Comparison of ENCODE assay signal across 22 cellular contexts in the genomic region with DNA sequence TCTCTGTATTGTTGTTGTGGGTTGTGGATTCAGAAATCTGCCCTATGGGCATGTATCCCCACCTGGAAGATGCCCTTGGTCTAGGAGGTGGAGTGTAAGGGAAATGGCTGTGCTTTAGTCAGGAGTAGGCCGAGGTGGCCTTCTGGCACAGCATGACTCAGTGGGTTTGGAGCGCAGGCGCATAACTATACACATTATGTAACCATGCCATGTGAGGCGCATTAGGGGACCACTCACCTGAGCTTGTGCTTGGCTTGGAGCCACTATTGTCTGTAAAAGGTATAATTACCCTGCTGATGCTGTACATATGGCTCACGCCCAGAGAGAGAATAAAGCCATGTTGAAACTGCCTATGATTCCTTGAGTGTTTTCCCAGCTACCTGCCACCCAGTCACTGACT. TPM values are rescaled to one million over a fixed set of nuclear protein-coding genes. Genes with fewer than 3 reads are reported as not detected.
A peak's percentile ranks its signal among the peaks of the same experiment; 100 is the strongest.
DNase-seq lines count a peak whose midpoint lies in the region; ATAC-seq and TF ChIP-seq lines count a peak whose summit lies in the region.
"Had no signal": no experiment of that assay in that cellular context is flagged by ENCODE, and none has a peak within 500 bp of the region (broad histone marks: within the 10 kb centered on the region; RNA-seq: fewer than 3 reads in every experiment).

No MANE protein-coding gene starts in this region.

- H3K27ac ChIP-seq in mammary epithelial cell (ENCODE audit: insufficient read depth, low read depth, low read length), result peak overlapping the region; percentile 66
- H3K27ac ChIP-seq in neural progenitor cell, result no peak overlapping the region
- H3K27ac ChIP-seq: gastrocnemius medialis, left ventricle myocardium inferior, Peyer's patch, tibial nerve had no signal

- no peak overlapping the region for H2AFZ ChIP-seq in mammary epithelial cell (ENCODE audit: low read depth, low read length)
- no peak overlapping the region for H2AFZ ChIP-seq in neural progenitor cell (replicated peaks)

- in situ Hi-C loops in mammary epithelial cell (cut with MboI; ENCODE audit: low sequenced_read_pairs in 2 of 2), result no loop called here

- ATAC-seq in GM19397 (IDR thresholded peaks at IDR 0.05; ENCODE audit: unreplicated experiment), result no peak
- ATAC-seq: gastrocnemius medialis; stimulated activated naive B cell treated with anti-CD40 and anti-IgM and Interleukin-4, amounts not matched to agents 10 μg/mL and 1 μg/mL and 100 μg/mL, for 72 hours had no signal

- dilution Hi-C loops in mammary epithelial cell (cut with HindIII; ENCODE audit: low sequenced_read_pairs), result loop anchor here (5.0 kb wide), 1 partner anchor 99 kb away; no protein-coding TSS in a partner anchor

- intact Hi-C loops in mammary epithelial cell (cut with micrococcal nuclease), result no loop called here

- no peak overlapping the region for H3K4me3 Mint-ChIP-seq in HFFc6
- no peak overlapping the region for H3K4me3 Mint-ChIP-seq in neural progenitor cell
- H3K4me3 Mint-ChIP-seq: H9; stimulated activated naive B cell treated with anti-CD40 and anti-IgM and Interleukin-4, amounts not matched to agents 10 μg/mL and 1 μg/mL and 100 μg/mL, for 72 hours had no signal

- H3K4me3 ChIP-seq in mammary epithelial cell (replicated peaks in 1 of 3; ENCODE audit: insufficient read depth in 1 of 3, low read depth in 2 of 3, low read length in 3 of 3) (no peak overlapping the region), neural progenitor cell (no peak overlapping the region)
- H3K4me3 ChIP-seq: gastrocnemius medialis, left ventricle myocardium inferior, Peyer's patch, tibial nerve had no signal

- DNase-seq in activated CD4-positive, alpha-beta T cell treated with anti-CD3 and anti-CD28 coated beads for 48 hours, result peak; percentile 41
- DNase-seq in activated CD4-positive, alpha-beta T cell treated with anti-CD3 and anti-CD28 coated beads, Interleukin-2, amount 50 U/mL, for 4 hours, result no peak
- DNase-seq in HFFc6 (no peak), mammary epithelial cell (peak; percentile 62), neural progenitor cell (ENCODE audit: low spot score) (peak; percentile 47), DMS153 treated with DMSO at 0.1 percent for 48 hours (lab: John Stamatoyannopoulos, UW; ENCODE audit: unreplicated experiment) (no peak), mucosa of gallbladder (ENCODE audit: low spot score) (no peak)
- DNase-seq: activated CD4-positive, CD25-positive, alpha-beta regulatory T cell treated with anti-CD3 and anti-CD28 coated beads, Interleukin-2, amount 50 U/mL, for 72 hours; gastrocnemius medialis; H9; left ventricle myocardium inferior; MV-4-11; NCI-H2107; NCI-H774; Peyer's patch; SK-N-SH; stimulated activated naive B cell treated with anti-CD40 and anti-IgM and Interleukin-4, amounts not matched to agents 10 μg/mL and 1 μg/mL and 100 μg/mL, for 72 hours; T1000 had no signal

- peaks cover 11% of the 10 kb centered on the region for H3K9me3 ChIP-seq in mammary epithelial cell (replicated peaks; ENCODE audit: insufficient read depth, low read length)
- no peaks in the 10 kb centered on the region for H3K9me3 ChIP-seq in neural progenitor cell (ENCODE audit: low read depth)
- H3K9me3 ChIP-seq: gastrocnemius medialis, left ventricle myocardium inferior, SK-N-SH had no signal

- H3K4me1 Mint-ChIP-seq in HFFc6 (ENCODE audit: low read depth), result peaks cover 52% of the 10 kb centered on the region
- H3K4me1 Mint-ChIP-seq in neural progenitor cell, result no peaks in the 10 kb centered on the region

- H3K36me3 ChIP-seq in mammary epithelial cell (ENCODE audit: insufficient read depth, low read length), result no peaks in the 10 kb centered on the region
- H3K36me3 ChIP-seq in neural progenitor cell, result no peaks in the 10 kb centered on the region
- H3K36me3 ChIP-seq: gastrocnemius medialis, left ventricle myocardium inferior, Peyer's patch, tibial nerve had no signal

- H3K4me2 ChIP-seq in mammary epithelial cell (ENCODE audit: insufficient read depth, low read depth, low read length) (no peak overlapping the region), neural progenitor cell (no peak overlapping the region)
- H3K4me2 ChIP-seq: SK-N-SH had no signal

- 51% methylated on average over 5 of the region's 5 CpGs for WGBS in mammary epithelial cell (ENCODE audit: low coverage, missing lambda C conversion rate)

- peaks cover 44% of the 10 kb centered on the region for H3K4me1 ChIP-seq in mammary epithelial cell (ENCODE audit: insufficient read depth, low read length)
- H3K4me1 ChIP-seq in neural progenitor cell, result no peaks in the 10 kb centered on the region
- H3K4me1 ChIP-seq: gastrocnemius medialis, Peyer's patch had no signal

- H3K9me3 Mint-ChIP-seq in HFFc6, result no peaks in the 10 kb centered on the region
- H3K9me3 Mint-ChIP-seq in neural progenitor cell, result peaks cover 57% of the 10 kb centered on the region

- H4K20me1 ChIP-seq in mammary epithelial cell (ENCODE audit: insufficient read depth, low read length) (no peaks in the 10 kb centered on the region), neural progenitor cell (ENCODE audit: low read depth) (no peaks in the 10 kb centered on the region)

- no peak for TF ChIP-seq CTCF in HFFc6 (IDR thresholded peaks at IDR 0.05)
- no peak for TF ChIP-seq CTCF in mammary epithelial cell (conservative IDR thresholded peaks at IDR 0.05 in 1 of 2, IDR thresholded peaks at IDR 0.05 in 1 of 2; ENCODE audit: extremely low read depth in 1 of 2, insufficient read depth in 1 of 2, low read depth in 1 of 2, low read length in 2 of 2)
- no peak for TF ChIP-seq CTCF in neural progenitor cell (IDR thresholded peaks at IDR 0.05)

- H3K27me3 Mint-ChIP-seq in HFFc6 (ENCODE audit: insufficient read depth) (peaks cover 5% of the 10 kb centered on the region), neural progenitor cell (ENCODE audit: insufficient read depth, low read depth) (peaks cover 3% of the 10 kb centered on the region)

- H3K9ac ChIP-seq in mammary epithelial cell (ENCODE audit: insufficient read depth, low read length) (no peak overlapping the region), neural progenitor cell (no peak overlapping the region)
- H3K9ac ChIP-seq: SK-N-SH had no signal

- no peaks in the 10 kb centered on the region for H3K27me3 ChIP-seq in mammary epithelial cell (ENCODE audit: insufficient read depth, low read length)
- no peaks in the 10 kb centered on the region for H3K27me3 ChIP-seq in neural progenitor cell
- H3K27me3 ChIP-seq: gastrocnemius medialis, Peyer's patch, tibial nerve had no signal

- no TSS peak for BruUV-seq in mammary epithelial cell (replicated peaks; lab: Mats Ljungman, UMichigan)

- H3K79me2 ChIP-seq in mammary epithelial cell (ENCODE audit: insufficient read depth, low read length), result no peaks in the 10 kb centered on the region
- no peaks in the 10 kb centered on the region for H3K79me2 ChIP-seq in neural progenitor cell (ENCODE audit: low read depth)

- H3F3A ChIP-seq in neural progenitor cell (ENCODE audit: low read depth), result no peaks in the 10 kb centered on the region

- H3K27ac Mint-ChIP-seq in HFFc6, result peak overlapping the region; percentile 11; the same call in 1 of the 2 replicates
- no peak overlapping the region for H3K27ac Mint-ChIP-seq in neural progenitor cell
- H3K27ac Mint-ChIP-seq: stimulated activated naive B cell treated with anti-CD40 and anti-IgM and Interleukin-4, amounts not matched to agents 10 μg/mL and 1 μg/mL and 100 μg/mL, for 72 hours had no signal

- CTCF ChIA-PET in mammary epithelial cell (lab: Charles Lee; ENCODE audit: low non-redundant PET), result no interaction called here

- H3K36me3 Mint-ChIP-seq in HFFc6 (ENCODE audit: low read depth) (no peaks in the 10 kb centered on the region), neural progenitor cell (peaks cover 3% of the 10 kb centered on the region)

RNA-seq across cellular contexts. Expression of gene ADAMTS14, which starts 20.6 kb away (rescaled TPM):
- total RNA-seq in HFFc6 (2021; fragmentation: NEBNext Ultra II Directional; extraction: Animal tissue kit (Norgen Biotek cat#: 25700)), result under 1 TPM in 4 of 6 experiments, not detected in 2; 0.03 to 0.09 (median 0.05) TPM
- total RNA-seq in mammary epithelial cell (under 1 TPM; 0.35 to 0.50 TPM), neural progenitor cell (ENCODE audit: low replicate concordance) (0.53 TPM in 1 of 2 replicates, not detected in the other), mucosa of gallbladder (4.3 TPM)
- polyA plus RNA-seq in mammary epithelial cell, result 0.15 TPM
- polyA minus RNA-seq in mammary epithelial cell, result not detected

RNA-seq across cellular contexts. Expression of gene PRF1, which starts 49.1 kb away (rescaled TPM):
- total RNA-seq in HFFc6 (2021; fragmentation: NEBNext Ultra II Directional; extraction: Animal tissue kit (Norgen Biotek cat#: 25700)), result not detected
- total RNA-seq in mammary epithelial cell, result not detected
- polyA plus RNA-seq in mammary epithelial cell, result 0.07 TPM
- polyA minus RNA-seq in mammary epithelial cell, result not detected
- not detected in 2 replicates for total RNA-seq in neural progenitor cell (ENCODE audit: low replicate concordance)
- 7.3 TPM for total RNA-seq in mucosa of gallbladder
- total RNA-seq: Daoy, H9 had no signal
- polyA plus RNA-seq: AG04450, SK-N-SH had no signal

Comparison
In these comparisons a context has a peak if more than half of its experiments do, and no peak if none do; other contexts are left out.
1. DNase-seq: peak in activated CD4-positive, alpha-beta T cell treated with anti-CD3 and anti-CD28 coated beads for 48 hours (single experiment), mammary epithelial cell (single experiment) and neural progenitor cell (single experiment); none in activated CD4-positive, alpha-beta T cell treated with anti-CD3 and anti-CD28 coated beads, Interleukin-2, amount 50 U/mL, for 4 hours (0 of 2), HFFc6 (single experiment), DMS153 treated with DMSO at 0.1 percent for 48 hours (single experiment) and mucosa of gallbladder (single experiment).